1 cellular context compared by ENCODE assay signal in the genomic region with DNA sequence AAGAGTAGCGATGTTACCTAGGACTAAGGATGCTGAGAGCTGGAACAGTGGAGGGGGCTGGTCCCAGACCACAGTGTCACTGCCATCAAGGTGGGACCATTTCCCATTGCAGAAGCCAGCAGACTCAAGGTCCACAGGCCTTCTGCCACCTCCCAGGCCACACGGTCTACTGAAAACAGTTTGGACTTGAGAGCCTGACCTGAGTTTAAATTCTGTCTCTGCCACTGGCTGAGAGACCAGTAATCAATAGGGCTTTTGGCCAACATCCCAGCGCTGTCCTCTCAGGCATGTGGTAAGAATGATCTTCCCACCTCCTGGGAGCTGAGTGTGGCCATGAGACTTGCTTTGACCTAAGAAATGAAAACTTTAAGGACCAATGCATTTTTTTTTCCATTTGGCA.
TF ChIP-seq lines count a peak whose summit lies in the region.

No MANE protein-coding gene starts in this region.

TF ChIP-seq in IMR-90, 13 proteins besides CTCF, POLR2A, EP300 and RAD21 (continued from another document):
- TF ChIP-seq CEBPB (IDR thresholded peaks at IDR 0.05; ENCODE audit: low read depth, low read length) = no peak
- TF ChIP-seq, protein P1, sequence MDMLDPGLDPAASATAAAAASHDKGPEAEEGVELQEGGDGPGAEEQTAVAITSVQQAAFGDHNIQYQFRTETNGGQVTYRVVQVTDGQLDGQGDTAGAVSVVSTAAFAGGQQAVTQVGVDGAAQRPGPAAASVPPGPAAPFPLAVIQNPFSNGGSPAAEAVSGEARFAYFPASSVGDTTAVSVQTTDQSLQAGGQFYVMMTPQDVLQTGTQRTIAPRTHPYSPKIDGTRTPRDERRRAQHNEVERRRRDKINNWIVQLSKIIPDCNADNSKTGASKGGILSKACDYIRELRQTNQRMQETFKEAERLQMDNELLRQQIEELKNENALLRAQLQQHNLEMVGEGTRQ (IDR thresholded peaks at IDR 0.05; ENCODE audit: low read depth, low read length) = no peak
- TF ChIP-seq RFX5 (IDR thresholded peaks at IDR 0.05; ENCODE audit: low read depth, low read length) = no peak
